ENCODE assay signal across 16 cellular contexts in the genomic region with DNA sequence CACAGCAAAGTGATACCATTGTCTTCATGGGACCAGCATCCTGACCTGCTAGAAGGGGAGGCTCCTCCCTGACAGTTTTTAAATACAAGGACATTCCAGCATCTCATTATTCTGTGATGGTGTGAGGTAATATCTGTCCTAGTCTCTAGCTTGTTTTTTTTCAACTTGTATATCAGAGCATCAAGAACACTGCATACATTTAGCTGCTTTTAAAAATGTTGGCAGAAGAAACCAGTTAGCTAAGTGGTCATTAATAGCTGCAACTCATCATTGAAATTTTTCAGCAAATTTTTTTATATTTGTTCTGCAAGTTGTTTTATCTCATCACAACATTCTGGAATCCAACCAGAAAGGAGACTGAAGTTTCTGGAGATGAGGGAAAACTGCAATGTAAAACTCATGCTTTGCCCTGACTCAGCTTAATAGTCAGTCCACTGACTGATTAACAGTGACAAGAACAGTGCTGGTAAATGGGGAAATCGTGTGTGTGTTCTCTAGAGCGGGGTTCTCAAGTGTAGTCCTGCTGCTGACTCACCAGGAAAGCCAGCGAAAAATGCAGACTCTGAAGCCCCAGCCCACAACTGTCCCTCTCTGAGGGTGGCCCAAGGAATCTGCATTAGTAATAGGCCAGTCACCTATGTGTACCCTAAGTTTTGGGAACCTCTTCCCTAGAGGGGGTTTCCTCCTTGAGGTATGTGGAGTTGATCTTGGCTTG. TPM values are rescaled to one million over a fixed set of nuclear protein-coding genes. Genes with fewer than 3 reads are reported as not detected.
DNase-seq lines count a peak whose midpoint lies in the region; ATAC-seq and TF ChIP-seq lines count a peak whose summit lies in the region.
"Had no signal": no experiment of that assay in that cellular context is flagged by ENCODE, and none has a peak within 500 bp of the region (broad histone marks: within the 10 kb centered on the region; RNA-seq: fewer than 3 reads in every experiment).

No MANE protein-coding gene starts in this region.

- H3K9me3 ChIP-seq in breast epithelium, result no peaks in the 10 kb centered on the region

- intact Hi-C loops in MCF 10A (cut with micrococcal nuclease) (no loop called here), breast epithelium (cut with DNase I; ENCODE audit: low total_unique reads) (no loop called here)

- peaks cover 5% of the 10 kb centered on the region for H3K36me3 Mint-ChIP-seq in MCF 10A (ENCODE audit: insufficient read depth, unreplicated experiment)

- H3K4me1 ChIP-seq in breast epithelium, result no peaks in the 10 kb centered on the region

- H3K27ac ChIP-seq in breast epithelium, result no peak overlapping the region
- H3K27ac ChIP-seq: 22Rv1, skin epidermis had no signal

- no peaks in the 10 kb centered on the region for H3K27me3 Mint-ChIP-seq in MCF 10A (ENCODE audit: insufficient read depth, unreplicated experiment)
- H3K27me3 Mint-ChIP-seq: activated CD4-positive, alpha-beta T cell treated with anti-CD3 and anti-CD28 coated beads for 36 hours had no signal

- H3K27ac Mint-ChIP-seq in MCF 10A (ENCODE audit: low read depth, unreplicated experiment), result no peak overlapping the region
- H3K27ac Mint-ChIP-seq: activated CD4-positive, alpha-beta T cell treated with anti-CD3 and anti-CD28 coated beads for 36 hours had no signal

- no peak for TF ChIP-seq POLR2A in breast epithelium (IDR thresholded peaks at IDR 0.05)

- POLR2A ChIA-PET in MCF 10A (lab: Yijun Ruan, JAX), result interaction anchor here (0.7 to 1.7 kb wide), 3 partner anchors 17 to 159 kb away, joined by 3 to 5 read pairs (median 3); no protein-coding TSS in a partner anchor

- H3K4me3 Mint-ChIP-seq in MCF 10A (ENCODE audit: unreplicated experiment), result no peak overlapping the region
- H3K4me3 Mint-ChIP-seq: activated CD4-positive, alpha-beta T cell treated with anti-CD3 and anti-CD28 coated beads for 36 hours; activated T-cell treated with anti-CD3 and anti-CD28 coated beads, Interleukin-2, amount 50 U/mL, for 4 hours had no signal

- DNase-seq in MCF 10A (ENCODE audit: unreplicated experiment), result peak; percentile 43
- DNase-seq in breast epithelium (ENCODE audit: low spot score in 2 of 2), result no peak
- peak; percentile 81 for DNase-seq in amniotic stem cell (lab: John Stamatoyannopoulos, UW)
- DNase-seq in foreskin fibroblast, result peak; percentile 54 to 63
- DNase-seq in stimulated activated CD4-positive, alpha-beta T cell treated with anti-CD3 and anti-CD28 coated beads, Interleukin-4, amount 100 ng/mL, for 24 hours, result no peak
- DNase-seq in activated CD4-positive, alpha-beta T cell treated with anti-CD3 and anti-CD28 coated beads, Interleukin-2, amount 50 U/mL, for 1 hour, result no peak
- DNase-seq: activated CD4-positive, alpha-beta T cell treated with anti-CD3 and anti-CD28 coated beads for 36 hours; activated T-cell treated with anti-CD3 and anti-CD28 coated beads, Interleukin-2, amount 50 U/mL, for 4 hours; left ventricle myocardium superior; NCI-H1105; T-helper 1 cell had no signal

- no TSS peak for BruUV-seq in MCF 10A (replicated peaks; lab: Mats Ljungman, UMichigan)

- H3K27me3 ChIP-seq in breast epithelium, result no peaks in the 10 kb centered on the region

- CTCF ChIA-PET in MCF 10A (lab: Yijun Ruan, JAX), result interaction anchor here (0.6 to 5.2 kb wide), 5 partner anchors 22 to 970 kb away, joined by 3 to 25 read pairs (median 7); no protein-coding TSS in a partner anchor

- peaks cover 14% of the 10 kb centered on the region for H3K4me1 Mint-ChIP-seq in MCF 10A (ENCODE audit: insufficient read depth, unreplicated experiment)
- H3K4me1 Mint-ChIP-seq: activated CD4-positive, alpha-beta T cell treated with anti-CD3 and anti-CD28 coated beads for 36 hours had no signal

- no peaks in the 10 kb centered on the region for H3K9me3 Mint-ChIP-seq in MCF 10A (ENCODE audit: unreplicated experiment)
- H3K9me3 Mint-ChIP-seq: activated T-cell treated with anti-CD3 and anti-CD28 coated beads, Interleukin-2, amount 50 U/mL, for 4 hours had no signal

- H3K4me3 ChIP-seq in breast epithelium (no peak overlapping the region), foreskin fibroblast (ENCODE audit: low read depth in 1 of 2, low read length in 2 of 2) (no peak overlapping the region)
- H3K4me3 ChIP-seq: skin epidermis had no signal

- TF ChIP-seq CTCF in MCF 10A (IDR thresholded peaks at IDR 0.05; ENCODE audit: unreplicated experiment) (no peak), breast epithelium (IDR thresholded peaks at IDR 0.05) (no peak), foreskin fibroblast (IDR thresholded peaks at IDR 0.05; ENCODE audit: low read depth, low read length) (no peak)

- H3K36me3 ChIP-seq in breast epithelium, result no peaks in the 10 kb centered on the region

- no peak for ATAC-seq in activated CD4-positive, CD25-positive, alpha-beta regulatory T cell treated with anti-CD3 and anti-CD28 coated beads, Interleukin-2, amount 50 U/mL, for 24 hours
- ATAC-seq in GM21526 (IDR thresholded peaks at IDR 0.05; ENCODE audit: low FRiP score, unreplicated experiment), result no peak
- ATAC-seq: activated CD4-positive, alpha-beta T cell treated with anti-CD3 and anti-CD28 coated beads for 36 hours; activated T-cell treated with anti-CD3 and anti-CD28 coated beads, Interleukin-2, amount 50 U/mL, for 4 hours; left ventricle myocardium superior had no signal

RNA-seq across cellular contexts. Expression of a gene that starts 17.9 kb away (rescaled TPM):
- total RNA-seq in MCF 10A (2022), result 18.0 and 26.0 TPM in 2 replicates
- 10 to 100 TPM; 10.6 to 21.3 (median 19.9) TPM for total RNA-seq in breast epithelium
- total RNA-seq: OCI-LY7 had no signal

RNA-seq across cellular contexts. Expression of a gene that starts 44.4 kb away (rescaled TPM):
- total RNA-seq in MCF 10A (2022) (118 and 138 TPM in 2 replicates), breast epithelium (10 to 100 TPM; 41.1 to 56.0 (median 47.3) TPM)

Comparison
In these comparisons a context has a peak if more than half of its experiments do, and no peak if none do; other contexts are left out.
1. DNase-seq: peak in MCF 10A (single experiment), amniotic stem cell (single experiment) and foreskin fibroblast (2 of 2); none in breast epithelium (0 of 2), stimulated activated CD4-positive, alpha-beta T cell treated with anti-CD3 and anti-CD28 coated beads, Interleukin-4, amount 100 ng/mL, for 24 hours (single experiment) and activated CD4-positive, alpha-beta T cell treated with anti-CD3 and anti-CD28 coated beads, Interleukin-2, amount 50 U/mL, for 1 hour (single experiment).